20 cellular contexts compared by ENCODE assay signal in the genomic region with DNA sequence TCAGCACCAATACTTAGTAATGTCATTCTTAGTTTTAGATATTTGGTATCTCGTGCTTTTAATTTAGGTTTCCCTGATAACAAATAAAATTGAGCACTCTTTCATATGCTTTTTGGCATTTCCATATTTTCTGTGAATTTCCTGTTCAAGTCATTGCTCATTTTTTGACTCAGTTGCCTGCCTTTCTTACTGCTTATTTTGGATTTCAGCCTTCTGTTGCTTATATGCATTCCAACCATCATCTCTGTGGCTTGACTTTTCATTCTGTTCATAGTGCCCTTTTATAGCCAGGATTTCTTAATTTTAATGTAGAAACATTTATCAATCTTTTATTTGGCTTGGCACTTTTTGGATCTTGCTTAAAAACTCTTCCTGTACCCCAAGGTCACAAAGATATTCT.
"Had no signal": no experiment of that assay in that cellular context is flagged by ENCODE, and none has a peak within 500 bp of the region (broad histone marks: within the 10 kb centered on the region; RNA-seq: fewer than 3 reads in every experiment).

No MANE protein-coding gene starts in this region.

- H3K27ac ChIP-seq: parathyroid adenoma, testis, upper lobe of right lung had no signal

- H3K9me3 Mint-ChIP-seq: activated CD4-positive, alpha-beta memory T cell treated with anti-CD3 and anti-CD28 coated beads, Interleukin-2, amount 10 ng/mL, durations not matched to agents 7 days and 5 days; endodermal cell; natural killer cell; stimulated activated naive CD8-positive, alpha-beta T cell treated with anti-CD3 and anti-CD28 coated beads, Interleukin-15, amount 100 ng/mL, for 72 hours had no signal

- H3K4me3 Mint-ChIP-seq: activated CD4-positive, alpha-beta memory T cell treated with anti-CD3 and anti-CD28 coated beads, Interleukin-2, amount 10 ng/mL, durations not matched to agents 7 days and 5 days; activated CD8-positive, alpha-beta memory T cell treated with anti-CD3 and anti-CD28 coated beads, Interleukin-2, amount 10 ng/mL, durations not matched to agents 7 days and 5 days; activated naive CD8-positive, alpha-beta T cell; endodermal cell; natural killer cell; stimulated activated naive CD8-positive, alpha-beta T cell treated with anti-CD3 and anti-CD28 coated beads, Interleukin-15, amount 100 ng/mL, for 72 hours had no signal

- H3K27me3 ChIP-seq: body of pancreas, colonic mucosa, hepatocyte, testis, upper lobe of right lung had no signal

- H3K79me2 ChIP-seq: hepatocyte, parathyroid adenoma had no signal

- H3K27ac Mint-ChIP-seq: activated CD4-positive, alpha-beta memory T cell treated with anti-CD3 and anti-CD28 coated beads, Interleukin-2, amount 10 ng/mL, durations not matched to agents 7 days and 5 days; activated CD8-positive, alpha-beta memory T cell treated with anti-CD3 and anti-CD28 coated beads, Interleukin-2, amount 10 ng/mL, durations not matched to agents 7 days and 5 days; activated naive CD8-positive, alpha-beta T cell; natural killer cell; stimulated activated naive CD8-positive, alpha-beta T cell treated with anti-CD3 and anti-CD28 coated beads, Interleukin-15, amount 100 ng/mL, for 72 hours had no signal

- H3K4me3 ChIP-seq: body of pancreas, colonic mucosa, hepatocyte, testis, upper lobe of right lung had no signal

- H3K4me1 Mint-ChIP-seq: natural killer cell had no signal

- H2AFZ ChIP-seq: hepatocyte had no signal

- H3K9ac ChIP-seq: parathyroid adenoma, SK-N-SH had no signal

- H3K4me1 ChIP-seq: colonic mucosa had no signal

- H3K36me3 ChIP-seq: colonic mucosa, upper lobe of right lung had no signal

- H3K36me3 Mint-ChIP-seq: activated CD8-positive, alpha-beta memory T cell treated with anti-CD3 and anti-CD28 coated beads, Interleukin-2, amount 10 ng/mL, durations not matched to agents 7 days and 5 days; activated naive CD8-positive, alpha-beta T cell; natural killer cell had no signal

- DNase-seq: activated CD4-positive, alpha-beta memory T cell treated with anti-CD3 and anti-CD28 coated beads, Interleukin-2, amount 10 ng/mL, durations not matched to agents 7 days and 5 days; activated CD4-positive, alpha-beta T cell treated with anti-CD3 and anti-CD28 coated beads for 48 hours; activated CD4-positive, CD25-positive, alpha-beta regulatory T cell; activated CD8-positive, alpha-beta memory T cell treated with anti-CD3 and anti-CD28 coated beads, Interleukin-2, amount 10 ng/mL, durations not matched to agents 7 days and 5 days; body of pancreas; caudate nucleus; colonic mucosa; endodermal cell; left cardiac atrium; mesendoderm; natural killer cell; SK-N-SH; stimulated activated naive CD8-positive, alpha-beta T cell treated with anti-CD3 and anti-CD28 coated beads, Interleukin-15, amount 100 ng/mL, for 72 hours; T-helper 1 cell; T-helper 9 cell; testis; upper lobe of right lung had no signal

- H3K4me2 ChIP-seq: hepatocyte had no signal

- ATAC-seq: activated CD8-positive, alpha-beta memory T cell treated with anti-CD3 and anti-CD28 coated beads, Interleukin-2, amount 10 ng/mL, durations not matched to agents 7 days and 5 days; natural killer cell; stimulated activated naive CD8-positive, alpha-beta T cell treated with anti-CD3 and anti-CD28 coated beads, Interleukin-15, amount 100 ng/mL, for 72 hours; upper lobe of right lung had no signal

- H3K9me3 ChIP-seq: body of pancreas, colonic mucosa, SK-N-SH, testis, upper lobe of right lung had no signal
